In genomic region chr16:66948034-66948821, GRCh38 we compare ENCODE assay signal across 9 cellular contexts. TPM values are rescaled to one million over a fixed set of nuclear protein-coding genes. Genes with fewer than 3 reads are reported as not detected.
DNase-seq lines count a peak whose midpoint lies in the region; ATAC-seq, FAIRE-seq and TF ChIP-seq lines count a peak whose summit lies in the region.
"Had no signal": no experiment of that assay in that cellular context is flagged by ENCODE, and none has a peak within 500 bp of the region (broad histone marks: within the 10 kb centered on the region; RNA-seq: fewer than 3 reads in every experiment).

No MANE protein-coding gene starts in this region.

- no peak for FAIRE-seq in astrocyte (lab: Jason Lieb, UNC)

- H3K36me3 ChIP-seq in astrocyte (ENCODE audit: insufficient read depth, low read length) (no peaks in the 10 kb centered on the region), transverse colon (peaks cover 0 to 2% (median 0%) of the 10 kb centered on the region in 4 donors)

- H4K20me1 ChIP-seq in astrocyte (ENCODE audit: insufficient read depth, low read length) = no peaks in the 10 kb centered on the region

- no peak for TF ChIP-seq POLR2A in transverse colon (IDR thresholded peaks at IDR 0.05)

- CTCF ChIA-PET in activated CD4-positive, alpha-beta T cell treated with anti-CD3 and anti-CD28 coated beads for 36 hours (lab: Charles Lee) = interaction anchor here (0.6 to 1.9 kb wide), 8 partner anchors 10 to 207 kb away, joined by 3 to 9 read pairs (median 4); partner anchors contain the start of gene CES3

- H3K4me1 ChIP-seq in astrocyte (ENCODE audit: insufficient read depth, low read length) (peaks cover 9% of the 10 kb centered on the region), transverse colon (peaks cover 18 to 29% (median 21%) of the 10 kb centered on the region in 4 donors)

- intact Hi-C loops in activated CD4-positive, alpha-beta T cell treated with anti-CD3 and anti-CD28 coated beads for 36 hours (cut with DNase I, micrococcal nuclease) = loop anchor here in 1 of 2 experiments (5.0 kb wide), 1 partner anchor 519 kb away; no protein-coding TSS in a partner anchor
- intact Hi-C loops in transverse colon (cut with DNase I; ENCODE audit: low total_unique reads) = no loop called here

- H2AFZ ChIP-seq in astrocyte (ENCODE audit: low read depth, low read length) = peak overlapping the region; percentile 83

- TF ChIP-seq EP300 in transverse colon (IDR thresholded peaks at IDR 0.05; ENCODE audit: low read depth) = no peak

- peak overlapping the region; percentile 2 for H3K27ac Mint-ChIP-seq in activated CD4-positive, alpha-beta T cell treated with anti-CD3 and anti-CD28 coated beads for 36 hours
- H3K27ac Mint-ChIP-seq in astrocyte (ENCODE audit: unreplicated experiment) = no peak overlapping the region

- POLR2A ChIA-PET in activated CD4-positive, alpha-beta T cell treated with anti-CD3 and anti-CD28 coated beads for 36 hours (lab: Charles Lee) = no interaction called here

- 3 to 6% methylated on average over 5 to 40 of the region's 47 CpGs for WGBS in transverse colon (ENCODE audit: low coverage in 1 of 2), 2 donors

- TF ChIP-seq CTCF in astrocyte (IDR thresholded peaks at IDR 0.05; ENCODE audit: insufficient read depth, low read depth, low read length) (no peak), transverse colon (IDR thresholded peaks at IDR 0.05) (no peak)

- in situ Hi-C loops in transverse colon (cut with MboI; ENCODE audit: low pct_ligation_motif_present in 1 of 4, low pct_unique_long_range_greater_than_20kb in 1 of 4, low sequenced_read_pairs in 3 of 4) = no loop called here

- no peaks in the 10 kb centered on the region for H3K79me2 ChIP-seq in astrocyte (ENCODE audit: insufficient read depth, low read length)

- H3K4me3 Mint-ChIP-seq in activated CD4-positive, alpha-beta T cell treated with anti-CD3 and anti-CD28 coated beads for 36 hours = peak overlapping the region; percentile 67
- H3K4me3 Mint-ChIP-seq in astrocyte (ENCODE audit: unreplicated experiment) = peak overlapping the region; percentile 64

- DNase-seq in activated CD4-positive, alpha-beta T cell treated with anti-CD3 and anti-CD28 coated beads for 36 hours = peak; percentile 24
- no peak for DNase-seq in activated CD4-positive, alpha-beta T cell treated with anti-CD3 and anti-CD28 coated beads for 48 hours
- DNase-seq in astrocyte (ENCODE audit: low read depth) = no peak
- peak; percentile 70 for DNase-seq in left kidney (ENCODE audit: low read depth, low spot score)
- peak; percentile 43 for DNase-seq in transverse colon
- no peak for DNase-seq in NCI-H146 (lab: John Stamatoyannopoulos, UW)

- H3K36me3 Mint-ChIP-seq in activated CD4-positive, alpha-beta T cell treated with anti-CD3 and anti-CD28 coated beads for 36 hours (ENCODE audit: low read depth) = peaks cover 4% of the 10 kb centered on the region
- peaks cover 5% of the 10 kb centered on the region for H3K36me3 Mint-ChIP-seq in astrocyte (ENCODE audit: low read depth, unreplicated experiment)

- H3K27me3 ChIP-seq in astrocyte (ENCODE audit: insufficient read depth, low read length) = peaks cover 20% of the 10 kb centered on the region
- H3K27me3 ChIP-seq in transverse colon = peaks cover 13% of the 10 kb centered on the region

- peaks cover 34% of the 10 kb centered on the region for H3K27me3 Mint-ChIP-seq in activated CD4-positive, alpha-beta T cell treated with anti-CD3 and anti-CD28 coated beads for 36 hours
- H3K27me3 Mint-ChIP-seq in astrocyte (ENCODE audit: low read depth, unreplicated experiment) = peaks cover 25% of the 10 kb centered on the region

- H3K4me1 Mint-ChIP-seq in activated CD4-positive, alpha-beta T cell treated with anti-CD3 and anti-CD28 coated beads for 36 hours = peaks cover 22% of the 10 kb centered on the region
- no peaks in the 10 kb centered on the region for H3K4me1 Mint-ChIP-seq in astrocyte (ENCODE audit: low read depth, unreplicated experiment)

- peaks cover 6% of the 10 kb centered on the region for H3K9me3 Mint-ChIP-seq in activated CD4-positive, alpha-beta T cell treated with anti-CD3 and anti-CD28 coated beads for 36 hours (ENCODE audit: low read depth)
- H3K9me3 Mint-ChIP-seq in astrocyte (ENCODE audit: unreplicated experiment) = peaks cover 8% of the 10 kb centered on the region

- peak overlapping the region; percentile 90 for H3K4me2 ChIP-seq in astrocyte (ENCODE audit: low read length)

- H3K4me3 ChIP-seq in astrocyte (ENCODE audit: insufficient read depth, low read depth, low read length) = peak overlapping the region; percentile 52
- H3K4me3 ChIP-seq in transverse colon = peak overlapping the region; percentile 34 to 58 (median 47)

- peak overlapping the region; percentile 47 for H3K9ac ChIP-seq in astrocyte (ENCODE audit: low read length)

- H3K27ac ChIP-seq in astrocyte (ENCODE audit: low read depth, low read length) (no peak overlapping the region), transverse colon (peak overlapping the region in 2 of 4 donors; percentile 26 to 45)

- H3K9me3 ChIP-seq in astrocyte (ENCODE audit: insufficient read depth, low read depth, low read length) (no peaks in the 10 kb centered on the region), transverse colon (no peaks in the 10 kb centered on the region)

- peak; percentile 10 for ATAC-seq in activated CD4-positive, alpha-beta T cell treated with anti-CD3 and anti-CD28 coated beads for 36 hours
- ATAC-seq in GM21515 (IDR thresholded peaks at IDR 0.05; ENCODE audit: unreplicated experiment) (no peak), GM18867 (IDR thresholded peaks at IDR 0.05; ENCODE audit: unreplicated experiment) (no peak)

RNA-seq across cellular contexts. Expression of gene CES3, which starts 12.8 kb away (rescaled TPM):
- total RNA-seq in activated CD4-positive, alpha-beta T cell treated with anti-CD3 and anti-CD28 coated beads for 36 hours = 1 to 10 TPM; 1.6 to 1.9 TPM
- total RNA-seq in astrocyte (0.77 and 1.5 TPM in 2 replicates), transverse colon (100 to 1,000 TPM; 247 to 616 (median 291) TPM)

RNA-seq across cellular contexts. Expression of gene CES2, which starts 12.9 kb away (rescaled TPM):
- 10 to 100 TPM; 30.5 to 31.6 TPM for total RNA-seq in activated CD4-positive, alpha-beta T cell treated with anti-CD3 and anti-CD28 coated beads for 36 hours
- 22.9 and 28.8 TPM in 2 replicates for total RNA-seq in astrocyte
- total RNA-seq in transverse colon = 1,000 to 10,000 TPM in 2 of 4 donors, 100 to 1,000 TPM in 2; 462 to 1,338 (median 921) TPM

RNA-seq across cellular contexts. Expression of gene CIAO2B, which starts 14.0 kb away (rescaled TPM):
- 100 to 1,000 TPM; 171 to 186 TPM for total RNA-seq in activated CD4-positive, alpha-beta T cell treated with anti-CD3 and anti-CD28 coated beads for 36 hours
- total RNA-seq in astrocyte (69.5 and 75.6 TPM in 2 replicates), transverse colon (10 to 100 TPM; 15.3 to 93.8 (median 51.6) TPM)

RNA-seq across cellular contexts. Expression of gene RRAD, which starts 22.9 kb away (rescaled TPM):
- total RNA-seq in activated CD4-positive, alpha-beta T cell treated with anti-CD3 and anti-CD28 coated beads for 36 hours = under 1 TPM; 0.19 to 0.55 TPM
- total RNA-seq in astrocyte = 10.2 and 12.1 TPM in 2 replicates
- total RNA-seq in transverse colon = 10 to 100 TPM in 1 of 4 donors, 1 to 10 TPM in 2, not detected in 1; 3.5 to 15.3 (median 4.2) TPM

RNA-seq across cellular contexts. Expression of gene CDH16, which starts 29.5 kb away (rescaled TPM):
- total RNA-seq in activated CD4-positive, alpha-beta T cell treated with anti-CD3 and anti-CD28 coated beads for 36 hours = not detected
- not detected in 2 replicates for total RNA-seq in astrocyte
- total RNA-seq in transverse colon = 1 to 10 TPM in 2 of 4 donors, under 1 TPM in 1, not detected in 1; 0.20 to 2.4 (median 1.8) TPM
- total RNA-seq: Daoy had no signal

Comparison
In these comparisons a context has a peak if more than half of its experiments do, and no peak if none do; other contexts are left out.
1. DNase-seq: peak in activated CD4-positive, alpha-beta T cell treated with anti-CD3 and anti-CD28 coated beads for 36 hours (single experiment), left kidney (single experiment) and transverse colon (single experiment); none in activated CD4-positive, alpha-beta T cell treated with anti-CD3 and anti-CD28 coated beads for 48 hours (single experiment), astrocyte (single experiment) and NCI-H146 (single experiment).
2. RNA of gene CES3, which starts 12.8 kb away (total RNA-seq): 247 to 616 TPM in transverse colon; 1.6 to 1.9 TPM in activated CD4-positive, alpha-beta T cell treated with anti-CD3 and anti-CD28 coated beads for 36 hours and 0.77 to 1.5 TPM in astrocyte; every median in the first group is over 10 times any median in the second.
3. RNA of gene CES2, which starts 12.9 kb away (total RNA-seq): 462 to 1,338 TPM in transverse colon; 30.5 to 31.6 TPM in activated CD4-positive, alpha-beta T cell treated with anti-CD3 and anti-CD28 coated beads for 36 hours and 22.9 to 28.8 TPM in astrocyte; every median in the first group is over 10 times any median in the second.